In genomic region chr12:55925870-55926737, GRCh38 we compare ENCODE assay signal across 8 cellular contexts. TPM values are rescaled to one million over a fixed set of nuclear protein-coding genes. Genes with fewer than 3 reads are reported as not detected.
DNase-seq lines count a peak whose midpoint lies in the region; ATAC-seq and TF ChIP-seq lines count a peak whose summit lies in the region.

No MANE protein-coding gene starts in this region.

- no peaks in the 10 kb centered on the region for H3K27me3 Mint-ChIP-seq in activated CD8-positive, alpha-beta memory T cell treated with anti-CD3 and anti-CD28 coated beads, Interleukin-2, amount 10 ng/mL, durations not matched to agents 7 days and 5 days
- H3K27me3 Mint-ChIP-seq in T-cell = no peaks in the 10 kb centered on the region

- peak overlapping the region; percentile 98 for H3K27ac Mint-ChIP-seq in activated CD8-positive, alpha-beta memory T cell treated with anti-CD3 and anti-CD28 coated beads, Interleukin-2, amount 10 ng/mL, durations not matched to agents 7 days and 5 days
- H3K27ac Mint-ChIP-seq in T-cell = peak overlapping the region; percentile 96 to 99

- H3K9me3 Mint-ChIP-seq in activated CD8-positive, alpha-beta memory T cell treated with anti-CD3 and anti-CD28 coated beads, Interleukin-2, amount 10 ng/mL, durations not matched to agents 7 days and 5 days (ENCODE audit: low read depth) = no peaks in the 10 kb centered on the region
- no peaks in the 10 kb centered on the region for H3K9me3 Mint-ChIP-seq in T-cell

- peaks cover 21 to 26% of the 10 kb centered on the region in 2 donors for H3K4me1 ChIP-seq in gastrocnemius medialis

- H3K36me3 Mint-ChIP-seq in activated CD8-positive, alpha-beta memory T cell treated with anti-CD3 and anti-CD28 coated beads, Interleukin-2, amount 10 ng/mL, durations not matched to agents 7 days and 5 days = peaks cover 33% of the 10 kb centered on the region
- peaks cover 6% of the 10 kb centered on the region for H3K36me3 Mint-ChIP-seq in T-cell

- peaks cover 0 to 14% of the 10 kb centered on the region in 2 donors for H3K36me3 ChIP-seq in gastrocnemius medialis

- intact Hi-C loops in gastrocnemius medialis (cut with DNase I; ENCODE audit: low total_unique reads) = loop anchor here (1.0 to 2.0 kb wide), 3 partner anchors 14 to 109 kb away; partner anchors contain the start of genes CDK2, PMEL and SARNP

- H3K27me3 ChIP-seq in gastrocnemius medialis = no peaks in the 10 kb centered on the region

- TF ChIP-seq CTCF in fibroblast of mammary gland (conservative IDR thresholded peaks at IDR 0.05; ENCODE audit: control insufficient read depth, insufficient read depth, low read depth, low read length) (no peak), gastrocnemius medialis (IDR thresholded peaks at IDR 0.05 in 4 of 5, conservative IDR thresholded peaks at IDR 0.05 in 1 of 5) (no peak)

- peak overlapping the region; percentile 96 for H3K4me3 Mint-ChIP-seq in activated CD8-positive, alpha-beta memory T cell treated with anti-CD3 and anti-CD28 coated beads, Interleukin-2, amount 10 ng/mL, durations not matched to agents 7 days and 5 days
- peak overlapping the region; percentile 96 to 100 (median 97) for H3K4me3 Mint-ChIP-seq in T-cell

- CTCF ChIA-PET in activated CD8-positive, alpha-beta memory T cell treated with anti-CD3 and anti-CD28 coated beads, Interleukin-2, amount 10 ng/mL, durations not matched to agents 7 days and 5 days (lab: Charles Lee) = interaction anchor here (0.6 to 8.0 kb wide), 17 partner anchors 10 to 206 kb away, joined by 3 to 121 read pairs (median 4); partner anchors contain the start of genes CD63, DNAJC14, ERBB3 and RAB5B
- CTCF ChIA-PET in T-cell (lab: Charles Lee) = interaction anchor here (0.6 to 3.5 kb wide), 13 partner anchors 9 to 210 kb away, joined by 3 to 15 read pairs (median 5); partner anchors contain the start of genes DNAJC14 (in 2 of the 2), BLOC1S1 (in 1 of the 2), ORMDL2 (in 1 of the 2) and RAB5B (in 1 of the 2)

- H3K9me3 ChIP-seq in gastrocnemius medialis = no peaks in the 10 kb centered on the region

- POLR2A ChIA-PET in T-cell (lab: Charles Lee) = interaction anchor here (0.6 to 1.5 kb wide), 5 partner anchors 13 to 410 kb away, joined by 3 to 9 read pairs (median 4); partner anchors contain the start of gene RAB5B (in 1 of the 2)

- TF ChIP-seq POLR2A in gastrocnemius medialis (IDR thresholded peaks at IDR 0.05) = no peak

- peak overlapping the region; percentile 98 for H3K4me3 ChIP-seq in fibroblast of mammary gland (ENCODE audit: control insufficient read depth, low read depth, low read length)
- peak overlapping the region; percentile 92 to 100 (median 94) for H3K4me3 ChIP-seq in gastrocnemius medialis

- peak; percentile 47 for DNase-seq in activated CD8-positive, alpha-beta memory T cell treated with anti-CD3 and anti-CD28 coated beads, Interleukin-2, amount 10 ng/mL, durations not matched to agents 7 days and 5 days
- no peak for DNase-seq in activated CD8-positive, alpha-beta memory T cell treated with anti-CD3 and anti-CD28 coated beads for 24 hours
- peak in 2 of 34 experiments; percentile 3 to 12 for DNase-seq in T-cell
- no peak for DNase-seq in fibroblast of mammary gland (ENCODE audit: low read depth)
- no peak for DNase-seq in gastrocnemius medialis
- no peak for DNase-seq in NCI-H1092 treated with DMSO at 0.1 percent for 48 hours (lab: John Stamatoyannopoulos, UW)
- no peak for DNase-seq in KBM-7

- in situ Hi-C loops in gastrocnemius medialis (cut with MboI; ENCODE audit: low sequenced_read_pairs in 4 of 4) (loop anchor here (5.0 to 25.0 kb wide), 4 partner anchors 109 to 289 kb away; partner anchors contain the start of genes ORMDL2 (in 3 of the 4), SARNP (in 3 of the 4) and OR10P1 (in 1 of the 4)), KBM-7 (cut with MboI; ENCODE audit: low pct_unique_long_range_greater_than_20kb, low sequenced_read_pairs) (no loop called here)

- H3K27ac ChIP-seq in gastrocnemius medialis = peak overlapping the region; percentile 94 to 98 (median 98)

- H3K4me1 Mint-ChIP-seq in activated CD8-positive, alpha-beta memory T cell treated with anti-CD3 and anti-CD28 coated beads, Interleukin-2, amount 10 ng/mL, durations not matched to agents 7 days and 5 days = peaks cover 47% of the 10 kb centered on the region
- H3K4me1 Mint-ChIP-seq in T-cell = peaks cover 62 to 79% (median 68%) of the 10 kb centered on the region in 3 donors

- ATAC-seq in activated CD8-positive, alpha-beta memory T cell treated with anti-CD3 and anti-CD28 coated beads, Interleukin-2, amount 10 ng/mL, durations not matched to agents 7 days and 5 days = no peak
- ATAC-seq in T-cell (replicated peaks in 1 of 4) (no peak), gastrocnemius medialis (no peak), HG03139 (IDR thresholded peaks at IDR 0.05; ENCODE audit: unreplicated experiment) (no peak)

RNA-seq across cellular contexts. Expression of gene PYM1, which starts 1.6 kb away (rescaled TPM):
- total RNA-seq in activated CD8-positive, alpha-beta memory T cell treated with anti-CD3 and anti-CD28 coated beads, Interleukin-2, amount 10 ng/mL, durations not matched to agents 7 days and 5 days = 10 to 100 TPM; 46.7 to 56.4 TPM
- total RNA-seq in T-cell = 10 to 100 TPM; 21.7 to 40.9 (median 30.7) TPM
- total RNA-seq in gastrocnemius medialis = 10 to 100 TPM; 12.8 to 24.5 (median 15.9) TPM

RNA-seq across cellular contexts. Expression of gene DGKA, which starts 4.9 kb away (rescaled TPM):
- total RNA-seq in activated CD8-positive, alpha-beta memory T cell treated with anti-CD3 and anti-CD28 coated beads, Interleukin-2, amount 10 ng/mL, durations not matched to agents 7 days and 5 days = 100 to 1,000 TPM; 301 to 312 TPM
- total RNA-seq in T-cell = 1,000 to 10,000 TPM in 4 of 5 donors, 100 to 1,000 TPM in 1; 896 to 1,314 (median 1,231) TPM
- 1 to 10 TPM; 1.9 to 5.0 (median 2.6) TPM for total RNA-seq in gastrocnemius medialis

RNA-seq across cellular contexts. Expression of gene PMEL, which starts 39.7 kb away (rescaled TPM):
- total RNA-seq in activated CD8-positive, alpha-beta memory T cell treated with anti-CD3 and anti-CD28 coated beads, Interleukin-2, amount 10 ng/mL, durations not matched to agents 7 days and 5 days = under 1 TPM; 0.23 to 0.37 TPM
- total RNA-seq in T-cell (under 1 TPM in 1 of 5 donors, not detected in 4; 0.20 TPM), gastrocnemius medialis (1 to 10 TPM in 1 of 4 donors, under 1 TPM in 1, not detected in 2; 0.73 to 2.0 TPM)

RNA-seq across cellular contexts. Expression of gene CDK2, which starts 40.5 kb away (rescaled TPM):
- total RNA-seq in activated CD8-positive, alpha-beta memory T cell treated with anti-CD3 and anti-CD28 coated beads, Interleukin-2, amount 10 ng/mL, durations not matched to agents 7 days and 5 days = 100 to 1,000 TPM; 146 to 158 TPM
- 10 to 100 TPM; 17.8 to 32.3 (median 23.3) TPM for total RNA-seq in T-cell
- 10 to 100 TPM in 1 of 4 donors, 1 to 10 TPM in 3; 6.4 to 11.7 (median 8.1) TPM for total RNA-seq in gastrocnemius medialis

RNA-seq across cellular contexts. Expression of gene RAB5B, which starts 47.8 kb away (rescaled TPM):
- 10 to 100 TPM; 46.4 to 55.6 TPM for total RNA-seq in activated CD8-positive, alpha-beta memory T cell treated with anti-CD3 and anti-CD28 coated beads, Interleukin-2, amount 10 ng/mL, durations not matched to agents 7 days and 5 days
- total RNA-seq in T-cell (10 to 100 TPM; 58.6 to 99.8 (median 85.7) TPM), gastrocnemius medialis (10 to 100 TPM; 75.5 to 84.9 (median 81.8) TPM)

Comparison
In these comparisons a context has a peak if more than half of its experiments do, and no peak if none do; other contexts are left out.
1. RNA of gene DGKA, which starts 4.9 kb away (total RNA-seq): 896 to 1,314 TPM in T-cell and 301 to 312 TPM in activated CD8-positive, alpha-beta memory T cell treated with anti-CD3 and anti-CD28 coated beads, Interleukin-2, amount 10 ng/mL, durations not matched to agents 7 days and 5 days; 1.9 to 5.0 TPM in gastrocnemius medialis; every median in the first group is over 10 times any median in the second.